29 cellular contexts compared by ENCODE assay signal in genomic region chr12:67887065-67887464, GRCh38.
"Had no signal": no experiment of that assay in that cellular context is flagged by ENCODE, and none has a peak within 500 bp of the region (broad histone marks: within the 10 kb centered on the region; RNA-seq: fewer than 3 reads in every experiment).

No MANE protein-coding gene starts in this region.

- ATAC-seq: naive thymus-derived CD4-positive, alpha-beta T cell; natural killer cell; right cardiac atrium; right lobe of liver; stimulated activated memory B cell treated with anti-CD40 and anti-IgM and Interleukin-4, amounts not matched to agents 10 μg/mL and 1 μg/mL and 100 μg/mL, for 72 hours; stimulated activated naive CD8-positive, alpha-beta T cell treated with anti-CD3 and anti-CD28 coated beads, Interleukin-15, amount 100 ng/mL, for 72 hours; stimulated activated naive CD8-positive, alpha-beta T cell treated with anti-CD3 and anti-CD28 coated beads, Interleukin-15, Interleukin-2, amounts not matched to agents 100 U/mL and 50 U/mL, for 24 hours had no signal

- H3K4me1 ChIP-seq: parathyroid adenoma, right lobe of liver, spleen, thyroid gland, upper lobe of left lung, vagina had no signal

- FAIRE-seq: urothelium cell line had no signal

- H3K9me3 ChIP-seq: ovary, right lobe of liver, sigmoid colon, spleen, thoracic aorta, thyroid gland, tibial nerve, upper lobe of left lung, vagina had no signal

- H3K4me3 ChIP-seq: neural progenitor cell, ovary, right lobe of liver, sigmoid colon, skin epidermis, smooth muscle cell, spleen, thoracic aorta, thyroid gland, tibial nerve, upper lobe of left lung, vagina had no signal

- DNase-seq: naive thymus-derived CD4-positive, alpha-beta T cell; natural killer cell; occipital lobe; ovary; posterior cingulate gyrus; right cardiac atrium; right lobe of liver; sigmoid colon; spleen; stimulated activated CD4-positive, alpha-beta T cell treated with anti-CD3 and anti-CD28 coated beads, Interleukin-12 subunit alpha, Interleukin-12 subunit beta, amount 100 ng/mL, for 4 hours; stimulated activated CD4-positive, alpha-beta T cell treated with anti-CD3 and anti-CD28 coated beads, Interleukin-1b, Interleukin-23, amount 100 ng/mL, for 48 hours; stimulated activated CD4-positive, alpha-beta T cell treated with anti-CD3 and anti-CD28 coated beads, Interleukin-4, amount 100 ng/mL, for 1 hour; stimulated activated CD4-positive, alpha-beta T cell treated with anti-CD3 and anti-CD28 coated beads, Interleukin-4, amount 100 ng/mL, for 4 hours; stimulated activated CD8-positive, alpha-beta memory T cell treated with anti-CD3 and anti-CD28 coated beads, Interleukin-4, amount 100 ng/mL, for 48 hours; stimulated activated naive CD4-positive, alpha-beta T cell; stimulated activated naive CD8-positive, alpha-beta T cell treated with anti-CD3 and anti-CD28 coated beads, Interleukin-15, amount 100 ng/mL, for 72 hours; stimulated activated naive CD8-positive, alpha-beta T cell treated with anti-CD3 and anti-CD28 coated beads, Interleukin-15, Interleukin-2, amounts not matched to agents 100 U/mL and 50 U/mL, for 24 hours; thyroid gland; trophoblast cell; upper lobe of left lung had no signal

- H3K36me3 ChIP-seq: neural progenitor cell, ovary, right lobe of liver, sigmoid colon, spleen, thoracic aorta, thyroid gland, tibial nerve, upper lobe of left lung, vagina had no signal

- H3K27ac ChIP-seq: neural progenitor cell, ovary, parathyroid adenoma, right lobe of liver, sigmoid colon, skin epidermis, spleen, thoracic aorta, thyroid gland, tibial nerve, upper lobe of left lung, vagina had no signal

- H3K27me3 ChIP-seq: neural progenitor cell, ovary, right lobe of liver, sigmoid colon, spleen, thyroid gland, tibial nerve, upper lobe of left lung, vagina had no signal
